Comparison of ENCODE assay signal across 1 cellular context in the genomic region with DNA sequence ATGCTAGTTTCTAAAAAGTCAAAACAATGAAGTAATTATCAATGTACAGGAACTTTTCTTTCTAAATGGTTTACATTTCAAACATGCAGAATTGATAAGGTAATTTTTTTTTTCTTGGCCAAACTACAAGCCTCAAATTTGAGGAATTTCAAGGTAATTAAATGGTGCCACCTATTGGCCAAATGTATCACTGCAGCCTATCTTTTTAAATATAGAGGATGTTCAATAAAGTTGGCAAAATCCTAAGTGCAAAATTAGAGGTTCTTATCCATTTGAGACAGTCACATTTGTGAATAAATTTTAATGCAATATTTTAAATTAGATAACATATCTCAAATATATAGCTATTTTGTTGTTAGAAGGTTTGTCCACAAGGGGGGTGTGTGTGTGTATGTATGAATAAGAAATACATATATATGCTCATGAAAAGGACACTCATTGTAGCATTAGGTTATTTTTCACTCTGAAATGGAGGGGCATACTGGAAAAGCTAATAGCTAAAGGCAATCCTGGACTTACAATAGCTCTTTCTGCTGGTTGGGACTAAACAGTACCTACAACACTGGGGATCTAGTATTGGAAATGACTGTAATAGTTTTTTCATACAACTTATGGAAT.
TF ChIP-seq lines count a peak whose summit lies in the region.

No MANE protein-coding gene starts in this region.

TF ChIP-seq in GM12878, 131 proteins besides CTCF, POLR2A, EP300 and RAD21:
- no peak for TF ChIP-seq BACH1 (IDR thresholded peaks at IDR 0.05; ENCODE audit: borderline replicate concordance)
- TF ChIP-seq MEF2B (IDR thresholded peaks at IDR 0.05; ENCODE audit: partially characterized antibody, poor library complexity, severe bottlenecking): no peak
- TF ChIP-seq, protein P1, sequence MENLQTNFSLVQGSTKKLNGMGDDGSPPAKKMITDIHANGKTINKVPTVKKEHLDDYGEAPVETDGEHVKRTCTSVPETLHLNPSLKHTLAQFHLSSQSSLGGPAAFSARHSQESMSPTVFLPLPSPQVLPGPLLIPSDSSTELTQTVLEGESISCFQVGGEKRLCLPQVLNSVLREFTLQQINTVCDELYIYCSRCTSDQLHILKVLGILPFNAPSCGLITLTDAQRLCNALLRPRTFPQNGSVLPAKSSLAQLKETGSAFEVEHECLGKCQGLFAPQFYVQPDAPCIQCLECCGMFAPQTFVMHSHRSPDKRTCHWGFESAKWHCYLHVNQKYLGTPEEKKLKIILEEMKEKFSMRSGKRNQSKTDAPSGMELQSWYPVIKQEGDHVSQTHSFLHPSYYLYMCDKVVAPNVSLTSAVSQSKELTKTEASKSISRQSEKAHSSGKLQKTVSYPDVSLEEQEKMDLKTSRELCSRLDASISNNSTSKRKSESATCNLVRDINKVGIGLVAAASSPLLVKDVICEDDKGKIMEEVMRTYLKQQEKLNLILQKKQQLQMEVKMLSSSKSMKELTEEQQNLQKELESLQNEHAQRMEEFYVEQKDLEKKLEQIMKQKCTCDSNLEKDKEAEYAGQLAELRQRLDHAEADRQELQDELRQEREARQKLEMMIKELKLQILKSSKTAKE (IDR thresholded peaks at IDR 0.05; ENCODE audit: low read depth, poor library complexity, severe bottlenecking): peak; percentile 15
- no peak for TF ChIP-seq ZNF207 (IDR thresholded peaks at IDR 0.05; ENCODE audit: borderline replicate concordance)
- TF ChIP-seq HCFC1 (IDR thresholded peaks at IDR 0.05; ENCODE audit: low read length): no peak
- TF ChIP-seq, protein P2, sequence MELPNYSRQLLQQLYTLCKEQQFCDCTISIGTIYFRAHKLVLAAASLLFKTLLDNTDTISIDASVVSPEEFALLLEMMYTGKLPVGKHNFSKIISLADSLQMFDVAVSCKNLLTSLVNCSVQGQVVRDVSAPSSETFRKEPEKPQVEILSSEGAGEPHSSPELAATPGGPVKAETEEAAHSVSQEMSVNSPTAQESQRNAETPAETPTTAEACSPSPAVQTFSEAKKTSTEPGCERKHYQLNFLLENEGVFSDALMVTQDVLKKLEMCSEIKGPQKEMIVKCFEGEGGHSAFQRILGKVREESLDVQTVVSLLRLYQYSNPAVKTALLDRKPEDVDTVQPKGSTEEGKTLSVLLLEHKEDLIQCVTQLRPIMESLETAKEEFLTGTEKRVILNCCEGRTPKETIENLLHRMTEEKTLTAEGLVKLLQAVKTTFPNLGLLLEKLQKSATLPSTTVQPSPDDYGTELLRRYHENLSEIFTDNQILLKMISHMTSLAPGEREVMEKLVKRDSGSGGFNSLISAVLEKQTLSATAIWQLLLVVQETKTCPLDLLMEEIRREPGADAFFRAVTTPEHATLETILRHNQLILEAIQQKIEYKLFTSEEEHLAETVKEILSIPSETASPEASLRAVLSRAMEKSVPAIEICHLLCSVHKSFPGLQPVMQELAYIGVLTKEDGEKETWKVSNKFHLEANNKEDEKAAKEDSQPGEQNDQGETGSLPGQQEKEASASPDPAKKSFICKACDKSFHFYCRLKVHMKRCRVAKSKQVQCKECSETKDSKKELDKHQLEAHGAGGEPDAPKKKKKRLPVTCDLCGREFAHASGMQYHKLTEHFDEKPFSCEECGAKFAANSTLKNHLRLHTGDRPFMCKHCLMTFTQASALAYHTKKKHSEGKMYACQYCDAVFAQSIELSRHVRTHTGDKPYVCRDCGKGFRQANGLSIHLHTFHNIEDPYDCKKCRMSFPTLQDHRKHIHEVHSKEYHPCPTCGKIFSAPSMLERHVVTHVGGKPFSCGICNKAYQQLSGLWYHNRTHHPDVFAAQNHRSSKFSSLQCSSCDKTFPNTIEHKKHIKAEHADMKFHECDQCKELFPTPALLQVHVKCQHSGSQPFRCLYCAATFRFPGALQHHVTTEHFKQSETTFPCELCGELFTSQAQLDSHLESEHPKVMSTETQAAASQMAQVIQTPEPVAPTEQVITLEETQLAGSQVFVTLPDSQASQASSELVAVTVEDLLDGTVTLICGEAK (IDR thresholded peaks at IDR 0.05; ENCODE audit: borderline replicate concordance): peak; percentile 55; the same call in 1 of the 2 replicates
- TF ChIP-seq ZNF384 (IDR thresholded peaks at IDR 0.05; ENCODE audit: borderline replicate concordance, low read depth, low read length): peak; percentile 61; the same call in 1 of the 2 replicates
- no peak for TF ChIP-seq LARP7 (IDR thresholded peaks at IDR 0.05)
- TF ChIP-seq SMC3 (IDR thresholded peaks at IDR 0.05; ENCODE audit: borderline replicate concordance, low read length): peak; percentile 67; the same call in 1 of the 2 replicates
